2 cellular contexts compared by ENCODE assay signal in genomic region chr20:43702502-43702901, GRCh38.
A peak's percentile ranks its signal among the peaks of the same experiment; 100 is the strongest.
TF ChIP-seq lines count a peak whose summit lies in the region.

No MANE protein-coding gene starts in this region.

TF ChIP-seq in GM12878, 131 proteins besides CTCF, POLR2A, EP300 and RAD21:
- TF ChIP-seq DPF2 (IDR thresholded peaks at IDR 0.05) (no peak), USF1 (IDR thresholded peaks at IDR 0.05; ENCODE audit: borderline replicate concordance, extremely low read length, insufficient read depth, low read depth, low read length) (no peak), SKIL (IDR thresholded peaks at IDR 0.05; ENCODE audit: low read depth, poor library complexity, severe bottlenecking) (no peak), SMAD5 (IDR thresholded peaks at IDR 0.05; ENCODE audit: low read depth) (no peak), ZSCAN29 (IDR thresholded peaks at IDR 0.05) (no peak), ZNF384 (IDR thresholded peaks at IDR 0.05; ENCODE audit: borderline replicate concordance, low read depth, low read length) (no peak), ZNF274 (IDR thresholded peaks at IDR 0.05; ENCODE audit: insufficient read depth, insufficient read length) (no peak), MYB (IDR thresholded peaks at IDR 0.05; ENCODE audit: borderline replicate concordance, low read depth, low read length) (no peak), TCF7 (IDR thresholded peaks at IDR 0.05; ENCODE audit: borderline replicate concordance) (no peak), E4F1 (IDR thresholded peaks at IDR 0.05; ENCODE audit: borderline replicate concordance, partially characterized antibody) (no peak), FOXM1 (IDR thresholded peaks at IDR 0.05; ENCODE audit: low read depth, low read length) (no peak), ZZZ3 (IDR thresholded peaks at IDR 0.05; ENCODE audit: control insufficient read depth, insufficient read length, low read depth) (no peak), NR2C1 (IDR thresholded peaks at IDR 0.05) (no peak), SIN3A (IDR thresholded peaks at IDR 0.05; ENCODE audit: low read depth, low read length) (no peak)

TF ChIP-seq in HepG2, 621 proteins besides CTCF, POLR2A, EP300 and RAD21:
- TF ChIP-seq ZNF768 (CRISPR knock-in tag; IDR thresholded peaks at IDR 0.05) (peak; percentile 38; the same call in 1 of the 2 replicates), MBD4 (IDR thresholded peaks at IDR 0.05; ENCODE audit: borderline replicate concordance, low read length) (no peak), ZNF567 (CRISPR knock-in tag; IDR thresholded peaks at IDR 0.05; ENCODE audit: borderline replicate concordance) (no peak)
